ENCODE assay signal across 25 cellular contexts in genomic region chr17:46013127-46013501, GRCh38. TPM values are rescaled to one million over a fixed set of nuclear protein-coding genes. Genes with fewer than 3 reads are reported as not detected.
DNase-seq lines count a peak whose midpoint lies in the region; ATAC-seq and TF ChIP-seq lines count a peak whose summit lies in the region.
"Had no signal": no experiment of that assay in that cellular context is flagged by ENCODE, and none has a peak within 500 bp of the region (broad histone marks: within the 10 kb centered on the region; RNA-seq: fewer than 3 reads in every experiment).

No MANE protein-coding gene starts in this region.

- no peaks in the 10 kb centered on the region for H3K9me3 ChIP-seq in suprapubic skin
- H3K9me3 ChIP-seq in testis: no peaks in the 10 kb centered on the region
- H3K9me3 ChIP-seq: SJSA1 had no signal

- TF ChIP-seq CTCF in suprapubic skin (IDR thresholded peaks at IDR 0.05): no peak
- no peak for TF ChIP-seq CTCF in testis (IDR thresholded peaks at IDR 0.05)

- WGBS in suprapubic skin: 80% methylated on average over 2 of the region's 7 CpGs
- WGBS in testis, 2 donors: 86 to 93% methylated on average over 2 to 7 of the region's 7 CpGs

- TF ChIP-seq EP300 in suprapubic skin (IDR thresholded peaks at IDR 0.05): no peak

- no peak for DNase-seq in stimulated activated naive CD8-positive, alpha-beta T cell treated with anti-CD3 and anti-CD28 coated beads, Interleukin-15, amount 100 ng/mL, for 72 hours
- peak; percentile 47 for DNase-seq in islet precursor cell
- peak; percentile 77 for DNase-seq in posterior vena cava (ENCODE audit: low spot score)
- DNase-seq in SKM-1 treated with dmso at 0.1 percent for 144 hours (lab: John Stamatoyannopoulos, UW; ENCODE audit: unreplicated experiment): no peak
- DNase-seq in suprapubic skin (ENCODE audit: low spot score in 2 of 2): no peak
- no peak for DNase-seq in testis
- DNase-seq: Calu3; CD8-positive, alpha-beta memory T cell; DMS153; GDM1; Karpas-422; NCI-H1694; NCI-H2081; NCI-H2171; NCI-H526 had no signal

- ATAC-seq in stimulated activated naive CD8-positive, alpha-beta T cell treated with anti-CD3 and anti-CD28 coated beads, Interleukin-15, amount 100 ng/mL, for 72 hours: no peak
- no peak for ATAC-seq in HG03159 (IDR thresholded peaks at IDR 0.05; ENCODE audit: unreplicated experiment)
- ATAC-seq: Right ventricle myocardium inferior had no signal

- TF ChIP-seq POLR2A in suprapubic skin (IDR thresholded peaks at IDR 0.05): no peak
- TF ChIP-seq POLR2A in testis (IDR thresholded peaks at IDR 0.05): no peak

- no peaks in the 10 kb centered on the region for H3K36me3 Mint-ChIP-seq in stimulated activated naive CD8-positive, alpha-beta T cell treated with anti-CD3 and anti-CD28 coated beads, Interleukin-15, Interleukin-2, amounts not matched to agents 100 ng/mL and 50 ng/mL, for 24 hours (ENCODE audit: low read depth)
- H3K36me3 Mint-ChIP-seq: CD8-positive, alpha-beta memory T cell; IgD-negative memory B cell had no signal

- H3K27me3 ChIP-seq in suprapubic skin: no peaks in the 10 kb centered on the region
- H3K27me3 ChIP-seq in testis: no peaks in the 10 kb centered on the region
- H3K27me3 ChIP-seq: SJSA1 had no signal

- intact Hi-C loops in posterior vena cava (cut with DNase I): no loop called here
- intact Hi-C loops in testis (cut with DNase I; ENCODE audit: low total_unique reads): no loop called here

- peak overlapping the region; percentile 24 for H3K27ac Mint-ChIP-seq in stimulated activated naive CD8-positive, alpha-beta T cell treated with anti-CD3 and anti-CD28 coated beads, Interleukin-15, Interleukin-2, amounts not matched to agents 100 ng/mL and 50 ng/mL, for 24 hours
- no peak overlapping the region for H3K27ac Mint-ChIP-seq in stimulated activated naive CD8-positive, alpha-beta T cell treated with anti-CD3 and anti-CD28 coated beads, Interleukin-15, amount 100 ng/mL, for 72 hours
- H3K27ac Mint-ChIP-seq: IgD-negative memory B cell had no signal

- H3K27ac ChIP-seq in suprapubic skin: no peak overlapping the region
- H3K27ac ChIP-seq in testis: no peak overlapping the region
- H3K27ac ChIP-seq: C4-2B, SJSA1 had no signal

- H3K4me3 Mint-ChIP-seq in stimulated activated naive CD8-positive, alpha-beta T cell treated with anti-CD3 and anti-CD28 coated beads, Interleukin-15, Interleukin-2, amounts not matched to agents 100 ng/mL and 50 ng/mL, for 24 hours: no peak overlapping the region
- no peak overlapping the region for H3K4me3 Mint-ChIP-seq in stimulated activated naive CD8-positive, alpha-beta T cell treated with anti-CD3 and anti-CD28 coated beads, Interleukin-15, amount 100 ng/mL, for 72 hours
- H3K4me3 Mint-ChIP-seq: CD8-positive, alpha-beta memory T cell; IgD-negative memory B cell had no signal

- no peaks in the 10 kb centered on the region for H3K27me3 Mint-ChIP-seq in stimulated activated naive CD8-positive, alpha-beta T cell treated with anti-CD3 and anti-CD28 coated beads, Interleukin-15, Interleukin-2, amounts not matched to agents 100 ng/mL and 50 ng/mL, for 24 hours
- H3K27me3 Mint-ChIP-seq in stimulated activated naive CD8-positive, alpha-beta T cell treated with anti-CD3 and anti-CD28 coated beads, Interleukin-15, amount 100 ng/mL, for 72 hours: peaks cover 6% of the 10 kb centered on the region
- H3K27me3 Mint-ChIP-seq: IgD-negative memory B cell had no signal

- no peaks in the 10 kb centered on the region for H3K9me3 Mint-ChIP-seq in stimulated activated naive CD8-positive, alpha-beta T cell treated with anti-CD3 and anti-CD28 coated beads, Interleukin-15, Interleukin-2, amounts not matched to agents 100 ng/mL and 50 ng/mL, for 24 hours
- no peaks in the 10 kb centered on the region for H3K9me3 Mint-ChIP-seq in stimulated activated naive CD8-positive, alpha-beta T cell treated with anti-CD3 and anti-CD28 coated beads, Interleukin-15, amount 100 ng/mL, for 72 hours
- H3K9me3 Mint-ChIP-seq: CD8-positive, alpha-beta memory T cell; IgD-negative memory B cell had no signal

- H3K4me1 ChIP-seq in suprapubic skin (peaks cover 11% of the 10 kb centered on the region), testis (no peaks in the 10 kb centered on the region)
- H3K4me1 ChIP-seq: SJSA1 had no signal

- no peaks in the 10 kb centered on the region for H3K36me3 ChIP-seq in suprapubic skin
- no peaks in the 10 kb centered on the region for H3K36me3 ChIP-seq in testis (ENCODE audit: low read depth, missing control alignments)
- H3K36me3 ChIP-seq: SJSA1 had no signal

- no peak overlapping the region for H3K4me3 ChIP-seq in suprapubic skin
- no peak overlapping the region for H3K4me3 ChIP-seq in testis
- H3K4me3 ChIP-seq: SJSA1 had no signal

- no peaks in the 10 kb centered on the region for H3K4me1 Mint-ChIP-seq in stimulated activated naive CD8-positive, alpha-beta T cell treated with anti-CD3 and anti-CD28 coated beads, Interleukin-15, Interleukin-2, amounts not matched to agents 100 ng/mL and 50 ng/mL, for 24 hours (ENCODE audit: low read depth)
- no peaks in the 10 kb centered on the region for H3K4me1 Mint-ChIP-seq in stimulated activated naive CD8-positive, alpha-beta T cell treated with anti-CD3 and anti-CD28 coated beads, Interleukin-15, amount 100 ng/mL, for 72 hours

RNA-seq across cellular contexts. Expression of gene STH, which starts 14.1 kb away (rescaled TPM):
- total RNA-seq in posterior vena cava (not detected), suprapubic skin (not detected), testis (1 to 10 TPM in 1 of 2 donors, not detected in 1; 1.3 TPM)
- not detected for polyA plus RNA-seq in testis (ENCODE audit: insufficient read depth, low read depth, low replicate concordance)
- total RNA-seq: A172; Calu3; CD8-positive, alpha-beta memory T cell; Daoy; H1; MCF 10A; Right ventricle myocardium inferior; SJSA1 had no signal
- polyA plus RNA-seq: CD8-positive, alpha-beta memory T cell; H1; IgD-negative memory B cell had no signal

Comparison
In these comparisons a context has a peak if more than half of its experiments do, and no peak if none do; other contexts are left out.
1. DNase-seq: peak in islet precursor cell (single experiment) and posterior vena cava (single experiment); none in stimulated activated naive CD8-positive, alpha-beta T cell treated with anti-CD3 and anti-CD28 coated beads, Interleukin-15, amount 100 ng/mL, for 72 hours (0 of 2), SKM-1 treated with dmso at 0.1 percent for 144 hours (single experiment), suprapubic skin (0 of 2) and testis (single experiment).